Comparison of ENCODE assay signal across 1 cellular context in genomic region chr9:120439147-120439546, GRCh38.
TF ChIP-seq lines count a peak whose summit lies in the region.

No MANE protein-coding gene starts in this region.

TF ChIP-seq in H1, 55 proteins besides CTCF, POLR2A, EP300 and RAD21 (continued from another document):
- no peak for TF ChIP-seq CHD7 (IDR thresholded peaks at IDR 0.05; ENCODE audit: insufficient replicate concordance, low read length)
- TF ChIP-seq NRF1 (IDR thresholded peaks at IDR 0.05; ENCODE audit: low read depth, low read length), result no peak
- TF ChIP-seq CHD2 (IDR thresholded peaks at IDR 0.05; ENCODE audit: low read length), result no peak
- TF ChIP-seq PHF8 (conservative IDR thresholded peaks at IDR 0.05; ENCODE audit: low read depth, low read length), result no peak
- TF ChIP-seq JUND (IDR thresholded peaks at IDR 0.05; ENCODE audit: low read length), result no peak
- no peak for TF ChIP-seq SP1 (IDR thresholded peaks at IDR 0.05; ENCODE audit: low read depth, low read length)
